In the genomic region with DNA sequence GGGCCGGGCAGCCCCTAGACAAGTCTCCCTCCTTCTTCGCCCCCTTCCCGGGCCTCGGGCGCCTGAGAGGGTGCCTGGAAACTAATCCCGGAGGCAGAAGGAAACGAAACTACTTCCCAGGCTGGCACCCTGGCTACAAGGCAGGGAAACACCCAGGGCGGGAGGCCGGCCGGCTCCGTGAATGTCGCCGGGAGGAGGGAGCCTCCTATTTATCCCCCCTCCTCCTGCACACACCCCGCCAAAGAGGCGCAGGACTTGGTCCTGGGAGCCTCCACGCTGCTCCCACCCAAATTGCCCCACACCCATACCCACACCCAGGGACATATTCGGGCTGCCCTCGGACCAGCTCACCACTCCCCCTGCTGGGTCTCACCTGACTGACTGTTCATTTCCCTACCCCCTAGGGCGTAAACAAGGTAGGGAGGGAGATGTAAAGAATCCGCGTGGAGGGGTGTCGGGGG, we compare ENCODE assay signal across 10 cellular contexts. TPM values are rescaled to one million over a fixed set of nuclear protein-coding genes. Genes with fewer than 3 reads are reported as not detected.
DNase-seq lines count a peak whose midpoint lies in the region; ATAC-seq, FAIRE-seq and TF ChIP-seq lines count a peak whose summit lies in the region.
"Had no signal": no experiment of that assay in that cellular context is flagged by ENCODE, and none has a peak within 500 bp of the region (broad histone marks: within the 10 kb centered on the region; RNA-seq: fewer than 3 reads in every experiment).

A gene with protein sequence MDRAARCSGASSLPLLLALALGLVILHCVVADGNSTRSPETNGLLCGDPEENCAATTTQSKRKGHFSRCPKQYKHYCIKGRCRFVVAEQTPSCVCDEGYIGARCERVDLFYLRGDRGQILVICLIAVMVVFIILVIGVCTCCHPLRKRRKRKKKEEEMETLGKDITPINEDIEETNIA (minus strand): TSS at position 183 of the 461 bp plus-strand sequence. CDS start 198 bp downstream, outside the sequence.

- TF ChIP-seq CTCF in GM12878 (IDR thresholded peaks at IDR 0.05 in 2 of 3, conservative IDR thresholded peaks at IDR 0.05 in 1 of 3; ENCODE audit: control insufficient read depth in 2 of 3, extremely low read depth in 1 of 3, insufficient read depth in 1 of 3, low read depth in 3 of 3, low read length in 3 of 3): no peak

- peak within 1 kb of the TSS; percentile 53 for H3K27ac Mint-ChIP-seq in stimulated activated memory B cell treated with anti-CD40 and anti-IgM and Interleukin-4, amounts not matched to agents 10 μg/mL and 1 μg/mL and 100 μg/mL, for 72 hours
- H3K27ac Mint-ChIP-seq: activated naive CD4-positive, alpha-beta T cell treated with anti-CD3 and anti-CD28 coated beads, Interleukin-2, amount 50 U/mL, for 72 hours had no signal

- no TSS peak for BruUV-seq in GM12878 (replicated peaks; lab: Mats Ljungman, UMichigan)

- no peak for TF ChIP-seq RAD21 in GM12878 (IDR thresholded peaks at IDR 0.05; ENCODE audit: insufficient read depth, low read depth, low read length)

- CTCF ChIA-PET in GM12878 (lab: Yijun Ruan, JAX): no interaction called here

- peak within 1 kb of the TSS; percentile 73 for H3K4me3 Mint-ChIP-seq in stimulated activated memory B cell treated with anti-CD40 and anti-IgM and Interleukin-4, amounts not matched to agents 10 μg/mL and 1 μg/mL and 100 μg/mL, for 72 hours
- H3K4me3 Mint-ChIP-seq: CD4-positive, CD25-positive, alpha-beta regulatory T cell had no signal

- H3K27ac ChIP-seq in GM12878 (ENCODE audit: control insufficient read depth, insufficient read depth): no peak within 1 kb of the TSS

- TF ChIP-seq POLR2A in GM12878 (IDR thresholded peaks at IDR 0.05; ENCODE audit: low read depth, low read length): no peak

- no peak within 1 kb of the TSS for H2AFZ ChIP-seq in GM12878 (ENCODE audit: control insufficient read depth, low read depth, low read length)

- peak; percentile 56 for ATAC-seq in GM12878
- peak; percentile 53 for ATAC-seq in stimulated activated memory B cell treated with anti-CD40 and anti-IgM and Interleukin-4, amounts not matched to agents 10 μg/mL and 1 μg/mL and 100 μg/mL, for 72 hours
- no peak for ATAC-seq in HG03565 (IDR thresholded peaks at IDR 0.05; ENCODE audit: unreplicated experiment)

- H3K27me3 Mint-ChIP-seq in stimulated activated memory B cell treated with anti-CD40 and anti-IgM and Interleukin-4, amounts not matched to agents 10 μg/mL and 1 μg/mL and 100 μg/mL, for 72 hours: peaks cover 84% of the 10 kb centered on the region

- no peak for FAIRE-seq in GM12878 (lab: Jason Lieb, UNC)

- RAD21 ChIA-PET in GM12878 (lab: Charles Lee; ENCODE audit: unreplicated experiment): no interaction called here

- peaks cover 6 to 16% of the 10 kb centered on the region in 2 experiments for H3K27me3 ChIP-seq in GM12878 (replicated peaks in 1 of 2; ENCODE audit: control insufficient read depth in 2 of 2, insufficient read depth in 2 of 2, low read length in 1 of 2)

- SMC1A ChIA-PET in GM12878 (lab: Charles Lee; ENCODE audit: uncharacterized antibody, unreplicated experiment): no interaction called here

- H3K79me2 ChIP-seq in GM12878 (ENCODE audit: control insufficient read depth, insufficient read depth, low read length): no peaks in the 10 kb centered on the region

- H4K20me1 ChIP-seq in GM12878 (ENCODE audit: control insufficient read depth, insufficient read depth): no peaks in the 10 kb centered on the region

- H3K4me2 ChIP-seq in GM12878 (ENCODE audit: control insufficient read depth, insufficient read depth): no peak within 1 kb of the TSS

- no peaks in the 10 kb centered on the region for H3K4me1 ChIP-seq in GM12878 (ENCODE audit: control insufficient read depth, insufficient read depth, low read length)

- no peaks in the 10 kb centered on the region for H3K9me3 Mint-ChIP-seq in stimulated activated memory B cell treated with anti-CD40 and anti-IgM and Interleukin-4, amounts not matched to agents 10 μg/mL and 1 μg/mL and 100 μg/mL, for 72 hours

- POLR2A ChIA-PET in GM12878 (lab: Charles Lee): no interaction called here

- 14% methylated on average over 22 of the region's 22 CpGs for WGBS in GM12878 (ENCODE audit: insufficient coverage, insufficient replicate concordance, low lambda C conversion rate, missing lambda C conversion rate)

- H3K36me3 ChIP-seq in GM12878 (ENCODE audit: control insufficient read depth in 2 of 2, insufficient read depth in 2 of 2, low read length in 1 of 2): no peaks in the 10 kb centered on the region

- no peaks in the 10 kb centered on the region; the same call in 2 of the 3 replicates for H3K9me3 ChIP-seq in GM12878 (replicated peaks; ENCODE audit: control insufficient read depth, insufficient read depth, low read length)

- intact Hi-C loops in GM12878 (cut with micrococcal nuclease; ENCODE audit: unreplicated experiment): no loop called here

- in situ Hi-C loops in GM12878 (cut with MboI): no loop called here

- TF ChIP-seq EP300 in GM12878 (IDR thresholded peaks at IDR 0.05; ENCODE audit: borderline replicate concordance in 1 of 2, control insufficient read depth in 1 of 2, low read depth in 2 of 2, low read length in 2 of 2): no peak

- no peak within 1 kb of the TSS for H3K9ac ChIP-seq in GM12878 (ENCODE audit: control insufficient read depth, insufficient read depth, low read length)

- H3K36me3 Mint-ChIP-seq in stimulated activated memory B cell treated with anti-CD40 and anti-IgM and Interleukin-4, amounts not matched to agents 10 μg/mL and 1 μg/mL and 100 μg/mL, for 72 hours: no peaks in the 10 kb centered on the region
- H3K36me3 Mint-ChIP-seq: CD4-positive, CD25-positive, alpha-beta regulatory T cell had no signal

- peaks cover 16% of the 10 kb centered on the region for H3K4me1 Mint-ChIP-seq in stimulated activated memory B cell treated with anti-CD40 and anti-IgM and Interleukin-4, amounts not matched to agents 10 μg/mL and 1 μg/mL and 100 μg/mL, for 72 hours
- H3K4me1 Mint-ChIP-seq: CD4-positive, CD25-positive, alpha-beta regulatory T cell had no signal

- DNase-seq in NCI-H2107 treated with DMSO at 0.1 percent for 48 hours (lab: John Stamatoyannopoulos, UW; ENCODE audit: unreplicated experiment): peak; percentile 5
- DNase-seq in NCI-H2107 (lab: John Stamatoyannopoulos, UW): no peak
- DNase-seq in NCI-H2029 (lab: John Stamatoyannopoulos, UW): peak; percentile 39
- no peak for DNase-seq in GM12878 (ENCODE audit: low read depth, low spot score)
- DNase-seq in iPS-NIHi7 (ENCODE audit: extremely low spot score): peak; percentile 38
- no peak for DNase-seq in stimulated activated CD4-positive, alpha-beta T cell treated with anti-CD3 and anti-CD28 coated beads, Interleukin-4, amount 100 ng/mL, for 24 hours

- H3K4me3 ChIP-seq in GM12878: no peak within 1 kb of the TSS

TF ChIP-seq in GM12878, 131 proteins besides CTCF, POLR2A, EP300 and RAD21:
- TF ChIP-seq SUZ12 (IDR thresholded peaks at IDR 0.05; ENCODE audit: unreplicated experiment) (peak; percentile 32), ZNF384 (IDR thresholded peaks at IDR 0.05; ENCODE audit: borderline replicate concordance, low read depth, low read length) (no peak)

RNA-seq across cellular contexts. Expression of the gene that starts here (rescaled TPM):
- total RNA-seq in GM12878 (2013; cell fraction: nucleolus; rRNA removed): not detected in 2 replicates
- total RNA-seq in GM12878 (2014; rRNA removed) (not detected in 2 replicates), GM12878 (2014; rRNA removed; fragmentation: Illumina TruSeq; extraction: Trizol) (not detected in 2 replicates), GM12878 (2021) (not detected in 2 replicates)
- not detected for polyA plus RNA-seq in GM12878 (2011; ENCODE audit: low read depth)
- polyA plus RNA-seq in GM12878 (2011; rRNA removed) (not detected in 2 replicates), GM12878 (2014; fragmentation: Illumina TruSeq; extraction: Trizol) (not detected in 2 replicates), GM12878 (2014; fragmentation: Nextera tagmentation; extraction: Ambion mirVana) (not detected), GM12878 (2014; rRNA removed) (not detected in 2 replicates), GM12878 (2016; fragmentation: Nextera tagmentation; extraction: Ambion mirVana) (not detected)
- polyA plus RNA-seq in GM12878 (2011; cell fraction: cytosol; rRNA removed): not detected in 2 replicates
- not detected in 2 replicates for polyA plus RNA-seq in GM12878 (2011; cell fraction: nucleus; rRNA removed)
- not detected in 2 replicates for polyA plus RNA-seq in GM12878 (2012)
- polyA minus RNA-seq in GM12878 (2011; rRNA and poly(A)+ RNA removed): not detected in 2 replicates
- polyA minus RNA-seq in GM12878 (2011; cell fraction: cytosol; rRNA and poly(A)+ RNA removed): not detected in 2 replicates
- polyA minus RNA-seq in GM12878 (2011; cell fraction: nucleus; rRNA and poly(A)+ RNA removed): not detected in 2 replicates
- total RNA-seq: activated naive CD4-positive, alpha-beta T cell treated with anti-CD3 and anti-CD28 coated beads, Interleukin-2, amount 50 U/mL, for 72 hours; CD4-positive, CD25-positive, alpha-beta regulatory T cell had no signal
- polyA plus RNA-seq: CD4-positive, CD25-positive, alpha-beta regulatory T cell had no signal

Comparison
In these comparisons a context has a peak if more than half of its experiments do, and no peak if none do; other contexts are left out.
1. DNase-seq: peak in NCI-H2107 treated with DMSO at 0.1 percent for 48 hours (single experiment), NCI-H2029 (single experiment) and iPS-NIHi7 (single experiment); none in NCI-H2107 (single experiment), GM12878 (single experiment) and stimulated activated CD4-positive, alpha-beta T cell treated with anti-CD3 and anti-CD28 coated beads, Interleukin-4, amount 100 ng/mL, for 24 hours (single experiment).
2. Peak in ATAC-seq in GM12878; RNA of the gene not detected or under 1 TPM.